Comparison of ENCODE assay signal across 7 cellular contexts in genomic region chr3:11725340-11725641, GRCh38.
DNase-seq lines count a peak whose midpoint lies in the region; ATAC-seq, FAIRE-seq and TF ChIP-seq lines count a peak whose summit lies in the region.
"Not testable (repeated sequence)": the region's sequence is repeated elsewhere in the genome, so short reads cannot be mapped to it uniquely, and the experiment has no call there.

No MANE protein-coding gene starts in this region.

- not testable (repeated sequence) for H3K36me3 Mint-ChIP-seq in T-helper 2 cell treated with Interferon-gamma antibody and Interleukin-4, amounts not matched to agents 5 μg/mL and 100 μg/mL, for 36 hours (ENCODE audit: low read depth); activated T-cell treated with anti-CD3 and anti-CD28 coated beads, Interleukin-2, amount 50 U/mL, for 72 hours (ENCODE audit: insufficient read depth in 2 of 2); memory B cell; stimulated activated naive B cell treated with anti-CD40 and anti-IgM and Interleukin-4, amounts not matched to agents 10 μg/mL and 1 μg/mL and 100 μg/mL, for 72 hours

- H3K4me3 ChIP-seq in HEK293 (ENCODE audit: low read depth, low read length); OCI-LY1 (ENCODE audit: low read depth, low read length, poor library complexity, severe bottlenecking); K562: not testable (repeated sequence)

- not testable (repeated sequence) for H4K20me1 ChIP-seq in OCI-LY1 (ENCODE audit: insufficient read depth, low read length); K562 (replicated peaks; ENCODE audit: control insufficient read depth, insufficient read depth, low read length)

- not testable (repeated sequence) for TF ChIP-seq CTCF in HEK293 (tag by site-specific recombination; IDR thresholded peaks at IDR 0.05); OCI-LY1 (IDR thresholded peaks at IDR 0.05; ENCODE audit: low read length); K562 (IDR thresholded peaks at IDR 0.05 in 2 of 3, conservative IDR thresholded peaks at IDR 0.05 in 1 of 3; ENCODE audit: insufficient read depth in 2 of 3, low read depth in 1 of 3, low read length in 3 of 3)

- not testable (repeated sequence) for TF ChIP-seq EP300 in K562 (IDR thresholded peaks at IDR 0.05; ENCODE audit: low read length)

- CTCF ChIA-PET in HEK293 (lab: Yijun Ruan, JAX); K562 (lab: Yijun Ruan, JAX; ENCODE audit: low intra/inter-chr PET ratio): not testable (repeated sequence)

- not testable (repeated sequence) for H3K27ac ChIP-seq in HEK293 (ENCODE audit: extremely low read depth, low read depth, low read length); OCI-LY1 (ENCODE audit: low read depth, low read length, poor library complexity, severe bottlenecking); K562 (ENCODE audit: extremely low read depth, low read depth, low read length)

- H3K27ac Mint-ChIP-seq in T-helper 2 cell treated with Interferon-gamma antibody and Interleukin-4, amounts not matched to agents 5 μg/mL and 100 μg/mL, for 36 hours = peak overlapping the region; percentile 52
- H3K27ac Mint-ChIP-seq in activated T-cell treated with anti-CD3 and anti-CD28 coated beads, Interleukin-2, amount 50 U/mL, for 72 hours = peak overlapping the region; percentile 2
- peak overlapping the region; percentile 78 for H3K27ac Mint-ChIP-seq in memory B cell
- H3K27ac Mint-ChIP-seq in stimulated activated naive B cell treated with anti-CD40 and anti-IgM and Interleukin-4, amounts not matched to agents 10 μg/mL and 1 μg/mL and 100 μg/mL, for 72 hours = not testable (repeated sequence)

- H3K9me3 Mint-ChIP-seq in T-helper 2 cell treated with Interferon-gamma antibody and Interleukin-4, amounts not matched to agents 5 μg/mL and 100 μg/mL, for 36 hours; activated T-cell treated with anti-CD3 and anti-CD28 coated beads, Interleukin-2, amount 50 U/mL, for 72 hours; memory B cell; stimulated activated naive B cell treated with anti-CD40 and anti-IgM and Interleukin-4, amounts not matched to agents 10 μg/mL and 1 μg/mL and 100 μg/mL, for 72 hours: not testable (repeated sequence)

- peaks cover 38% of the 10 kb centered on the region for H3K27me3 Mint-ChIP-seq in T-helper 2 cell treated with Interferon-gamma antibody and Interleukin-4, amounts not matched to agents 5 μg/mL and 100 μg/mL, for 36 hours (ENCODE audit: low read depth)
- peaks cover 30% of the 10 kb centered on the region for H3K27me3 Mint-ChIP-seq in activated T-cell treated with anti-CD3 and anti-CD28 coated beads, Interleukin-2, amount 50 U/mL, for 72 hours (ENCODE audit: low read depth)
- not testable (repeated sequence) for H3K27me3 Mint-ChIP-seq in memory B cell
- peaks cover 4 to 26% of the 10 kb centered on the region in 2 donors for H3K27me3 Mint-ChIP-seq in stimulated activated naive B cell treated with anti-CD40 and anti-IgM and Interleukin-4, amounts not matched to agents 10 μg/mL and 1 μg/mL and 100 μg/mL, for 72 hours

- peak overlapping the region; percentile 78; the same call in 1 of the 2 replicates for H3K4me2 ChIP-seq in OCI-LY1 (ENCODE audit: low read length)
- not testable (repeated sequence) for H3K4me2 ChIP-seq in K562 (ENCODE audit: insufficient read depth, low read length)

- H3K9ac ChIP-seq in OCI-LY1 (ENCODE audit: low read length); K562 (ENCODE audit: insufficient read depth in 1 of 2, low read depth in 2 of 2, low read length in 2 of 2): not testable (repeated sequence)

- not testable (repeated sequence) for H3K4me3 Mint-ChIP-seq in T-helper 2 cell treated with Interferon-gamma antibody and Interleukin-4, amounts not matched to agents 5 μg/mL and 100 μg/mL, for 36 hours
- H3K4me3 Mint-ChIP-seq in activated T-cell treated with anti-CD3 and anti-CD28 coated beads, Interleukin-2, amount 50 U/mL, for 72 hours = peak overlapping the region in 1 of 2 donors; percentile 47
- peak overlapping the region; percentile 88 for H3K4me3 Mint-ChIP-seq in memory B cell
- peak overlapping the region; percentile 19 to 22 for H3K4me3 Mint-ChIP-seq in stimulated activated naive B cell treated with anti-CD40 and anti-IgM and Interleukin-4, amounts not matched to agents 10 μg/mL and 1 μg/mL and 100 μg/mL, for 72 hours

- not testable (repeated sequence) for H3K9me3 ChIP-seq in HEK293 (ENCODE audit: control insufficient read depth, insufficient read depth, low read depth, low read length); OCI-LY1 (ENCODE audit: low read length); K562 (replicated peaks; ENCODE audit: control insufficient read depth, insufficient read depth, low read depth, low read length)

- not testable (repeated sequence) for FAIRE-seq in K562 (lab: Jason Lieb, UNC)

- not testable (repeated sequence) for TF ChIP-seq POLR2A in K562 (conservative IDR thresholded peaks at IDR 0.05)

- POLR2A ChIA-PET in HEK293 (lab: Yijun Ruan, JAX); K562 (lab: Yijun Ruan, JAX): not testable (repeated sequence)

- not testable (repeated sequence) for BruUV-seq in K562 (replicated peaks; lab: Mats Ljungman, UMichigan)

- not testable (repeated sequence) for H3K36me3 ChIP-seq in HEK293 (ENCODE audit: control insufficient read depth in 2 of 2, insufficient read depth in 1 of 2, low read length in 2 of 2); OCI-LY1 (ENCODE audit: insufficient read depth, low read length); K562 (ENCODE audit: control insufficient read depth, insufficient read depth, low read length)

- not testable (repeated sequence) for H3K9me2 ChIP-seq in OCI-LY1 (ENCODE audit: low read depth, low read length)

- not testable (repeated sequence) for H3K27me3 ChIP-seq in OCI-LY1 (ENCODE audit: insufficient read depth, low read length)
- H3K27me3 ChIP-seq in K562 (ENCODE audit: control insufficient read depth in 2 of 2, insufficient read depth in 2 of 2, low read length in 2 of 2) = peaks cover 41 to 43% of the 10 kb centered on the region in 2 experiments

- 0% methylated on average over 2 of the region's 2 CpGs for WGBS in K562 (ENCODE audit: insufficient coverage, low coverage, missing lambda C conversion rate)

- not testable (repeated sequence) for H3K4me1 ChIP-seq in HEK293 (ENCODE audit: control insufficient read depth, insufficient read depth, low read length); K562 (replicated peaks in 1 of 2; ENCODE audit: control insufficient read depth in 2 of 2, insufficient read depth in 2 of 2, low read length in 2 of 2)
- peaks cover 22% of the 10 kb centered on the region for H3K4me1 ChIP-seq in OCI-LY1 (ENCODE audit: insufficient read depth, low read length, severe bottlenecking)

- not testable (repeated sequence) for DNase-seq in T-helper 2 cell treated with Interferon-gamma antibody and Interleukin-4, amounts not matched to agents 5 μg/mL and 100 μg/mL, for 36 hours (ENCODE audit: low spot score); activated T-cell treated with anti-CD3 and anti-CD28 coated beads, Interleukin-2, amount 50 U/mL, for 72 hours; K562 (ENCODE audit: extremely low read depth in 1 of 4, low spot score in 3 of 4); memory B cell (ENCODE audit: low spot score in 2 of 2); stimulated activated naive B cell treated with anti-CD40 and anti-IgM and Interleukin-4, amounts not matched to agents 10 μg/mL and 1 μg/mL and 100 μg/mL, for 72 hours

- ATAC-seq in activated T-cell treated with anti-CD3 and anti-CD28 coated beads, Interleukin-2, amount 50 U/mL, for 72 hours (replicated peaks in 1 of 2); K562; memory B cell (ENCODE audit: low read depth); stimulated activated naive B cell treated with anti-CD40 and anti-IgM and Interleukin-4, amounts not matched to agents 10 μg/mL and 1 μg/mL and 100 μg/mL, for 72 hours (replicated peaks): not testable (repeated sequence)

- not testable (repeated sequence) for H3F3A ChIP-seq in OCI-LY1 (ENCODE audit: insufficient read depth, low read length)

- not testable (repeated sequence) for H3K79me2 ChIP-seq in OCI-LY1 (ENCODE audit: insufficient read depth, low read length); K562 (ENCODE audit: control insufficient read depth, insufficient read depth, low read length)

- intact Hi-C loops in K562 (cut with micrococcal nuclease) = not testable (repeated sequence)

- TF ChIP-seq RAD21 in K562 (CRISPR knock-in tag; conservative IDR thresholded peaks at IDR 0.05 in 1 of 2, IDR thresholded peaks at IDR 0.05 in 1 of 2) = not testable (repeated sequence)

- H3K9me1 ChIP-seq in K562 (ENCODE audit: control insufficient read depth, insufficient read depth, low read length) = not testable (repeated sequence)

- H2AFZ ChIP-seq in OCI-LY1 (ENCODE audit: low read length); K562 (ENCODE audit: low read depth, low read length): not testable (repeated sequence)

- H3K4me1 Mint-ChIP-seq in T-helper 2 cell treated with Interferon-gamma antibody and Interleukin-4, amounts not matched to agents 5 μg/mL and 100 μg/mL, for 36 hours (ENCODE audit: low read depth) = peaks cover 20% of the 10 kb centered on the region
- H3K4me1 Mint-ChIP-seq in activated T-cell treated with anti-CD3 and anti-CD28 coated beads, Interleukin-2, amount 50 U/mL, for 72 hours (ENCODE audit: low read depth) = not testable (repeated sequence)
- peaks cover 12% of the 10 kb centered on the region for H3K4me1 Mint-ChIP-seq in memory B cell
- peaks cover 6 to 19% of the 10 kb centered on the region in 2 donors for H3K4me1 Mint-ChIP-seq in stimulated activated naive B cell treated with anti-CD40 and anti-IgM and Interleukin-4, amounts not matched to agents 10 μg/mL and 1 μg/mL and 100 μg/mL, for 72 hours

- in situ Hi-C loops in K562 (cut with MboI) = not testable (repeated sequence)
